In genomic region chr4:159197260-159197884, GRCh38 we compare ENCODE assay signal across 1 cellular context.
TF ChIP-seq lines count a peak whose summit lies in the region.

No MANE protein-coding gene starts in this region.

TF ChIP-seq in WTC11, 78 proteins besides CTCF, POLR2A, EP300 and RAD21 (continued from another document):
- TF ChIP-seq FOXP4 (CRISPR knock-in tag; IDR thresholded peaks at IDR 0.05): no peak
- no peak for TF ChIP-seq ATF1 (CRISPR knock-in tag; IDR thresholded peaks at IDR 0.05)
- TF ChIP-seq NR1H2 (CRISPR knock-in tag; IDR thresholded peaks at IDR 0.05): no peak
- TF ChIP-seq ARID4B (CRISPR knock-in tag; IDR thresholded peaks at IDR 0.05; ENCODE audit: borderline replicate concordance): no peak
- TF ChIP-seq ZNF416 (CRISPR knock-in tag; IDR thresholded peaks at IDR 0.05): no peak
- no peak for TF ChIP-seq EMX1 (CRISPR knock-in tag; IDR thresholded peaks at IDR 0.05)
- no peak for TF ChIP-seq AR (CRISPR knock-in tag; IDR thresholded peaks at IDR 0.05)
- no peak for TF ChIP-seq FOXK1 (CRISPR knock-in tag; IDR thresholded peaks at IDR 0.05)
- TF ChIP-seq RELA (CRISPR knock-in tag; IDR thresholded peaks at IDR 0.05; ENCODE audit: borderline replicate concordance): no peak
- no peak for TF ChIP-seq ATF3 (CRISPR knock-in tag; conservative IDR thresholded peaks at IDR 0.05)
- TF ChIP-seq IRF2 (CRISPR knock-in tag; IDR thresholded peaks at IDR 0.05; ENCODE audit: borderline replicate concordance, low read depth): no peak
